ENCODE assay signal across 23 cellular contexts in the genomic region with DNA sequence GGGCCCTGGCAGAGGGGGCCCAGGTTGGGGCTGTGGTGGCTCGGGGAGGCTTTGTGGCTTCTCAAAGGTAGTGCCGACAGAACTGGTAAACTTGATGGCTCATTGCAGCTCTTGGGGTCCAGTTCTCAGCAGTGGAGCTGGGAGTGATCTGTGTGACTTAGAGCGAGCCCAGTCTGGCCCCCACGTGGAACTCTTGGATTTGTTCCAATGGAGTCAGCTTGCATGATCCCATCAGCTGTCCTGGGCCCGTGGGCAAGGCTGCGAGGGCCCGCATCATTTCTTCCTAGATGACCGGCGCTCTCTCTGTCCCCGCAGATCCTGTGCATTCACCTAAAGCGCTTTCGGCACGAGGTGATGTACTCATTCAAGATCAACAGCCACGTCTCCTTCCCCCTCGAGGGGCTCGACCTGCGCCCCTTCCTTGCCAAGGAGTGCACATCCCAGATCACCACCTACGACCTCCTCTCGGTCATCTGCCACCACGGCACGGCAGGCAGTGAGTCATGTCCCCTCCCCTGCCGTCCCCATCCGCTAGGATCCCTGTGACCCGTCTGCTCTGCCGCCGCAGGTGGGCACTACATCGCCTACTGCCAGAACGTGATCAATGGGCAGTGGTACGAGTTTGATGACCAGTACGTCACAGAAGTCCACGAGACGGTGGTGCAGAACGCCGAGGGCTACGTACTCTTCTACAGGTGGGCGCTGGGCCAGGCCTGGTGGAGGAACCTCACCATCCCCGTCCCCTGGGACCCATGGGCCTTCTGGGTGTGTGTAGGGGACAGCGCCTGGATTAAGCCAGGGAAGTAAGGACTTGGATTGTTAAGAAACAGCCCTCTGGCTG. TPM values are rescaled to one million over a fixed set of nuclear protein-coding genes. Genes with fewer than 3 reads are reported as not detected.
DNase-seq lines count a peak whose midpoint lies in the region; ATAC-seq lines count a peak whose summit lies in the region.
"Had no signal": no experiment of that assay in that cellular context is flagged by ENCODE, and none has a peak within 500 bp of the region (broad histone marks: within the 10 kb centered on the region; RNA-seq: fewer than 3 reads in every experiment).

No MANE protein-coding gene starts in this region.

- no peak overlapping the region for H3K4me3 ChIP-seq in NT2/D1 (ENCODE audit: insufficient read length, low read depth)
- H3K4me3 ChIP-seq: BLaER1 treated with 17β-estradiol and CSF1 and Interleukin-3, amounts not matched to agents 10 nM and 100 nM; colonic mucosa; heart right ventricle; PC-9; prostate gland had no signal

- no peaks in the 10 kb centered on the region for H3K9me3 ChIP-seq in NT2/D1 (ENCODE audit: insufficient read depth, low read length)
- H3K9me3 ChIP-seq: BLaER1 treated with 17β-estradiol and CSF1 and Interleukin-3, amounts not matched to agents 10 nM and 100 nM; colonic mucosa; heart right ventricle; neutrophil; prostate gland had no signal

- H3K4me1 Mint-ChIP-seq in activated naive CD4-positive, alpha-beta T cell treated with anti-CD3 and anti-CD28 coated beads, Interleukin-2, amount 10 ng/mL, durations not matched to agents 7 days and 5 days = peaks cover 46% of the 10 kb centered on the region
- H3K4me1 Mint-ChIP-seq in immature natural killer cell = peaks cover 29 to 47% of the 10 kb centered on the region in 2 donors
- H3K4me1 Mint-ChIP-seq in stimulated activated naive B cell treated with anti-CD40 and anti-IgM and Interleukin-4, amounts not matched to agents 10 μg/mL and 1 μg/mL and 100 μg/mL, for 72 hours = peaks cover 8% of the 10 kb centered on the region in 2 donors

- CTCF ChIA-PET in activated naive CD4-positive, alpha-beta T cell treated with anti-CD3 and anti-CD28 coated beads, Interleukin-2, amount 10 ng/mL, durations not matched to agents 7 days and 5 days (lab: Charles Lee) = interaction anchor here (1.3 kb wide), 1 partner anchor 46 kb away, joined by 4 read pairs; no protein-coding TSS in a partner anchor

- ATAC-seq in stimulated activated naive B cell treated with anti-CD40 and anti-IgM and Interleukin-4, amounts not matched to agents 10 μg/mL and 1 μg/mL and 100 μg/mL, for 72 hours (replicated peaks) = no peak
- ATAC-seq in GM19328 (IDR thresholded peaks at IDR 0.05; ENCODE audit: unreplicated experiment) = no peak
- ATAC-seq: heart right ventricle, Right ventricle myocardium inferior had no signal

- H3K27me3 Mint-ChIP-seq in activated naive CD4-positive, alpha-beta T cell treated with anti-CD3 and anti-CD28 coated beads, Interleukin-2, amount 10 ng/mL, durations not matched to agents 7 days and 5 days = no peaks in the 10 kb centered on the region
- H3K27me3 Mint-ChIP-seq in immature natural killer cell (ENCODE audit: low read depth in 3 of 3) = peaks cover 6 to 12% (median 11%) of the 10 kb centered on the region in 3 donors
- H3K27me3 Mint-ChIP-seq in stimulated activated naive B cell treated with anti-CD40 and anti-IgM and Interleukin-4, amounts not matched to agents 10 μg/mL and 1 μg/mL and 100 μg/mL, for 72 hours = no peaks in the 10 kb centered on the region

- peak overlapping the region; percentile 88 for H3K27ac Mint-ChIP-seq in activated naive CD4-positive, alpha-beta T cell treated with anti-CD3 and anti-CD28 coated beads, Interleukin-2, amount 10 ng/mL, durations not matched to agents 7 days and 5 days
- peak overlapping the region; percentile 12 to 51 (median 32) for H3K27ac Mint-ChIP-seq in immature natural killer cell
- peak overlapping the region; percentile 25 for H3K27ac Mint-ChIP-seq in stimulated activated naive B cell treated with anti-CD40 and anti-IgM and Interleukin-4, amounts not matched to agents 10 μg/mL and 1 μg/mL and 100 μg/mL, for 72 hours

- no peaks in the 10 kb centered on the region for H3K9me3 Mint-ChIP-seq in activated naive CD4-positive, alpha-beta T cell treated with anti-CD3 and anti-CD28 coated beads, Interleukin-2, amount 10 ng/mL, durations not matched to agents 7 days and 5 days
- H3K9me3 Mint-ChIP-seq in immature natural killer cell = no peaks in the 10 kb centered on the region
- H3K9me3 Mint-ChIP-seq in stimulated activated naive B cell treated with anti-CD40 and anti-IgM and Interleukin-4, amounts not matched to agents 10 μg/mL and 1 μg/mL and 100 μg/mL, for 72 hours = no peaks in the 10 kb centered on the region

- DNase-seq in activated naive CD4-positive, alpha-beta T cell treated with anti-CD3 and anti-CD28 coated beads, Interleukin-2, amount 10 ng/mL, durations not matched to agents 7 days and 5 days = peak; percentile 18
- DNase-seq in activated naive CD4-positive, alpha-beta T cell treated with anti-CD3 and anti-CD28 coated beads, Interleukin-2, amount 50 U/mL, for 16 hours = no peak
- DNase-seq in NT2/D1 (ENCODE audit: low read depth, low spot score) = no peak
- DNase-seq in immature natural killer cell = no peak
- DNase-seq in stimulated activated naive B cell treated with anti-CD40 and anti-IgM and Interleukin-4, amounts not matched to agents 10 μg/mL and 1 μg/mL and 100 μg/mL, for 72 hours = no peak
- DNase-seq in effector CD8-positive, alpha-beta T cell (lab: John Stamatoyannopoulos, UW) = no peak
- no peak for DNase-seq in inferior parietal cortex (ENCODE audit: extremely low spot score)
- DNase-seq: activated CD4-positive, alpha-beta T cell treated with anti-CD3 and anti-CD28 coated beads, Interleukin-2, amount 50 U/mL, for 48 hours; anterior cingulate cortex; colonic mucosa; EL; heart right ventricle; Karpas-422; NCI-H1436; NCI-H510A; PC-9; stimulated activated CD4-positive, alpha-beta T cell treated with anti-CD3 and anti-CD28 coated beads, Interleukin-15, amount 100 ng/mL, for 24 hours; stimulated activated naive CD4-positive, alpha-beta T cell treated with Interleukin-2 at 50 U/mL for 16 hours had no signal

- H3K4me3 Mint-ChIP-seq in activated naive CD4-positive, alpha-beta T cell treated with anti-CD3 and anti-CD28 coated beads, Interleukin-2, amount 10 ng/mL, durations not matched to agents 7 days and 5 days = no peak overlapping the region
- no peak overlapping the region for H3K4me3 Mint-ChIP-seq in immature natural killer cell
- no peak overlapping the region for H3K4me3 Mint-ChIP-seq in stimulated activated naive B cell treated with anti-CD40 and anti-IgM and Interleukin-4, amounts not matched to agents 10 μg/mL and 1 μg/mL and 100 μg/mL, for 72 hours

- peaks cover 29% of the 10 kb centered on the region for H3K36me3 ChIP-seq in NT2/D1 (ENCODE audit: insufficient read depth, insufficient read length, low read length)
- H3K36me3 ChIP-seq: colonic mucosa had no signal

- peak overlapping the region; percentile 13 for H3K9ac ChIP-seq in NT2/D1 (ENCODE audit: insufficient read length, low read depth)

- H3K36me3 Mint-ChIP-seq in activated naive CD4-positive, alpha-beta T cell treated with anti-CD3 and anti-CD28 coated beads, Interleukin-2, amount 10 ng/mL, durations not matched to agents 7 days and 5 days = peaks cover 59% of the 10 kb centered on the region
- peaks cover 9 to 30% (median 21%) of the 10 kb centered on the region in 3 donors for H3K36me3 Mint-ChIP-seq in immature natural killer cell
- peaks cover 38 to 53% of the 10 kb centered on the region in 2 donors for H3K36me3 Mint-ChIP-seq in stimulated activated naive B cell treated with anti-CD40 and anti-IgM and Interleukin-4, amounts not matched to agents 10 μg/mL and 1 μg/mL and 100 μg/mL, for 72 hours

- H3K27me3 ChIP-seq in NT2/D1 (ENCODE audit: insufficient read depth, insufficient read length) = no peaks in the 10 kb centered on the region
- H3K27me3 ChIP-seq: BLaER1 treated with 17β-estradiol and CSF1 and Interleukin-3, amounts not matched to agents 10 nM and 100 nM; colonic mucosa; heart right ventricle; neutrophil had no signal

- no peaks in the 10 kb centered on the region for H3K4me1 ChIP-seq in NT2/D1 (ENCODE audit: insufficient read depth, insufficient read length)
- H3K4me1 ChIP-seq: colonic mucosa, prostate gland had no signal

RNA-seq across cellular contexts. Expression of a gene that starts 39.2 kb away (rescaled TPM):
- polyA plus RNA-seq in immature natural killer cell = 10 to 100 TPM; 21.6 to 51.8 (median 25.1) TPM

RNA-seq across cellular contexts. Expression of a gene that starts 39.4 kb away (rescaled TPM):
- 100 to 1,000 TPM; 147 to 196 (median 173) TPM for polyA plus RNA-seq in immature natural killer cell

RNA-seq across cellular contexts. Expression of a gene that starts 50.5 kb away (rescaled TPM):
- polyA plus RNA-seq in immature natural killer cell = 100 to 1,000 TPM in 2 of 3 donors, 10 to 100 TPM in 1; 89.3 to 131 (median 108) TPM

Comparison
In these comparisons a context has a peak if more than half of its experiments do, and no peak if none do; other contexts are left out.
1. H3K27ac Mint-ChIP-seq: peak in every context shown above with its lines; median percentile 88 in activated naive CD4-positive, alpha-beta T cell treated with anti-CD3 and anti-CD28 coated beads, Interleukin-2, amount 10 ng/mL, durations not matched to agents 7 days and 5 days; 32 in immature natural killer cell; 25 in stimulated activated naive B cell treated with anti-CD40 and anti-IgM and Interleukin-4, amounts not matched to agents 10 μg/mL and 1 μg/mL and 100 μg/mL, for 72 hours.